ENCODE assay signal across 19 cellular contexts in the genomic region with DNA sequence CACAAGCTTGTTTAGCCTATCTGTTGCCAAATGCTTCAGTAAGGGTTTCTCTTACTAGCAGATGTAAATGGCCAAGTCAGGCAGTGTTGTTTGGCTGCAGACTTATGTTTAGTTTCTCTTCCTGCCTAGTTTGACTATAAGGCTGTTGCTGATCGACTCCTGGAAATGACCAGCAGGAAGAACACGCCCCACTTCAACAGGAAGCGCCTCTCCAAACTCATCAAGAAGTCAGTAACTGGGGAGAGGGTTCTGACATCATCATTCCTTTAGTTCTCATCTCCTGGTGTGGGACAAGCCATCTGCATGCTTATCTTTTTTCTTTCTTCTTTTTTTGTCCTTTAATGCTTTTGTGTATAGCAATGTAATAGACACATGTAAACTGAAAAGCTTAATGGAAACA. TPM values are rescaled to one million over a fixed set of nuclear protein-coding genes. Genes with fewer than 3 reads are reported as not detected.
DNase-seq lines count a peak whose midpoint lies in the region; ATAC-seq and TF ChIP-seq lines count a peak whose summit lies in the region.
"Had no signal": no experiment of that assay in that cellular context is flagged by ENCODE, and none has a peak within 500 bp of the region (broad histone marks: within the 10 kb centered on the region; RNA-seq: fewer than 3 reads in every experiment).

No MANE protein-coding gene starts in this region.

- CTCF ChIA-PET in MCF 10A (lab: Yijun Ruan, JAX): no interaction called here
- CTCF ChIA-PET in mammary epithelial cell (lab: Charles Lee; ENCODE audit: low non-redundant PET): no interaction called here

- H3K36me3 Mint-ChIP-seq in MCF 10A (ENCODE audit: insufficient read depth, unreplicated experiment): peaks cover 87% of the 10 kb centered on the region
- H3K36me3 Mint-ChIP-seq in activated T-helper 1 cell treated with anti-CD3 and anti-CD28 coated beads, Interleukin-12 subunit alpha, Interleukin-12 subunit beta, Interleukin-2, Interleukin-4 antibody, amounts not matched to agents 30 ng/mL and 10 ng/mL and 1 ng/mL, durations not matched to agents 14 hours and 24 hours and 36 hours (ENCODE audit: low read depth): peaks cover 45% of the 10 kb centered on the region
- H3K36me3 Mint-ChIP-seq in stimulated activated effector memory CD8-positive, alpha-beta T cell treated with anti-CD3 and anti-CD28 coated beads, Interleukin-12 subunit alpha, Interleukin-12 subunit beta, amount 100 ng/mL, for 72 hours: peaks cover 99% of the 10 kb centered on the region

- DNase-seq in MCF 10A (ENCODE audit: unreplicated experiment) (no peak), mammary epithelial cell (no peak), left ventricle myocardium superior (no peak), OCI-M2 (lab: John Stamatoyannopoulos, UW; ENCODE audit: unreplicated experiment) (no peak), germinal center (ENCODE audit: low spot score) (no peak), NCI-H1417 treated with DMSO at 0.1 percent for 48 hours (lab: John Stamatoyannopoulos, UW) (no peak)
- DNase-seq in activated T-helper 1 cell treated with anti-CD3 and anti-CD28 coated beads, Interleukin-12 subunit alpha, Interleukin-12 subunit beta, Interleukin-2, Interleukin-4 antibody, amounts not matched to agents 30 ng/mL and 10 ng/mL and 1 ng/mL, durations not matched to agents 14 hours and 24 hours and 36 hours (ENCODE audit: low spot score): no peak
- no peak for DNase-seq in stimulated activated effector memory CD8-positive, alpha-beta T cell treated with anti-CD3 and anti-CD28 coated beads, Interleukin-12 subunit alpha, Interleukin-12 subunit beta, amount 100 ng/mL, for 72 hours (ENCODE audit: low spot score in 2 of 2)
- DNase-seq: CD4-positive, alpha-beta T cell; endodermal cell; head of caudate nucleus; naive B cell; NCI-H510A; occipital lobe; T1000 had no signal

- no peaks in the 10 kb centered on the region for H3K9me3 Mint-ChIP-seq in MCF 10A (ENCODE audit: unreplicated experiment)
- no peaks in the 10 kb centered on the region for H3K9me3 Mint-ChIP-seq in activated T-helper 1 cell treated with anti-CD3 and anti-CD28 coated beads, Interleukin-12 subunit alpha, Interleukin-12 subunit beta, Interleukin-2, Interleukin-4 antibody, amounts not matched to agents 30 ng/mL and 10 ng/mL and 1 ng/mL, durations not matched to agents 14 hours and 24 hours and 36 hours
- no peaks in the 10 kb centered on the region for H3K9me3 Mint-ChIP-seq in stimulated activated effector memory CD8-positive, alpha-beta T cell treated with anti-CD3 and anti-CD28 coated beads, Interleukin-12 subunit alpha, Interleukin-12 subunit beta, amount 100 ng/mL, for 72 hours
- H3K9me3 Mint-ChIP-seq: activated naive CD4-positive, alpha-beta T cell treated with anti-CD3 and anti-CD28 coated beads, Interleukin-2, amount 50 U/mL, for 24 hours; CD4-positive, alpha-beta T cell; endodermal cell; naive B cell had no signal

- H3K27ac ChIP-seq in mammary epithelial cell (ENCODE audit: insufficient read depth, low read depth, low read length): no peak overlapping the region

- no peak overlapping the region for H3K9ac ChIP-seq in mammary epithelial cell (ENCODE audit: insufficient read depth, low read length)

- H3K27me3 ChIP-seq in mammary epithelial cell (ENCODE audit: insufficient read depth, low read length): no peaks in the 10 kb centered on the region

- BruUV-seq in MCF 10A (replicated peaks; lab: Mats Ljungman, UMichigan) (no TSS peak), mammary epithelial cell (replicated peaks; lab: Mats Ljungman, UMichigan) (no TSS peak)

- peaks cover 39% of the 10 kb centered on the region for H3K36me3 ChIP-seq in mammary epithelial cell (ENCODE audit: insufficient read depth, low read length)

- TF ChIP-seq CTCF in MCF 10A (IDR thresholded peaks at IDR 0.05; ENCODE audit: unreplicated experiment) (no peak), mammary epithelial cell (conservative IDR thresholded peaks at IDR 0.05 in 1 of 2, IDR thresholded peaks at IDR 0.05 in 1 of 2; ENCODE audit: extremely low read depth in 1 of 2, insufficient read depth in 1 of 2, low read depth in 1 of 2, low read length in 2 of 2) (no peak)

- H3K27me3 Mint-ChIP-seq in MCF 10A (ENCODE audit: insufficient read depth, unreplicated experiment): no peaks in the 10 kb centered on the region
- H3K27me3 Mint-ChIP-seq in activated T-helper 1 cell treated with anti-CD3 and anti-CD28 coated beads, Interleukin-12 subunit alpha, Interleukin-12 subunit beta, Interleukin-2, Interleukin-4 antibody, amounts not matched to agents 30 ng/mL and 10 ng/mL and 1 ng/mL, durations not matched to agents 14 hours and 24 hours and 36 hours (ENCODE audit: insufficient read depth): no peaks in the 10 kb centered on the region
- H3K27me3 Mint-ChIP-seq: activated naive CD4-positive, alpha-beta T cell treated with anti-CD3 and anti-CD28 coated beads, Interleukin-2, amount 50 U/mL, for 24 hours; CD4-positive, alpha-beta T cell; naive B cell had no signal

- H3K4me2 ChIP-seq in mammary epithelial cell (ENCODE audit: insufficient read depth, low read depth, low read length): no peak overlapping the region

- dilution Hi-C loops in mammary epithelial cell (cut with HindIII; ENCODE audit: low sequenced_read_pairs): no loop called here

- peak; percentile 49 for ATAC-seq in left ventricle myocardium superior
- ATAC-seq in stimulated activated effector memory CD8-positive, alpha-beta T cell treated with anti-CD3 and anti-CD28 coated beads, Interleukin-12 subunit alpha, Interleukin-12 subunit beta, amount 100 ng/mL, for 72 hours: no peak
- ATAC-seq: HCT116, sciatic nerve, SK-N-SH treated with all-trans-retinoic acid at 6 μM for 48 hours had no signal

- 97% methylated on average over 3 of the region's 3 CpGs for WGBS in mammary epithelial cell (ENCODE audit: low coverage, missing lambda C conversion rate)

- no peaks in the 10 kb centered on the region for H3K4me1 Mint-ChIP-seq in MCF 10A (ENCODE audit: insufficient read depth, unreplicated experiment)
- H3K4me1 Mint-ChIP-seq in activated T-helper 1 cell treated with anti-CD3 and anti-CD28 coated beads, Interleukin-12 subunit alpha, Interleukin-12 subunit beta, Interleukin-2, Interleukin-4 antibody, amounts not matched to agents 30 ng/mL and 10 ng/mL and 1 ng/mL, durations not matched to agents 14 hours and 24 hours and 36 hours (ENCODE audit: low read depth): peaks cover 19% of the 10 kb centered on the region
- peaks cover 12% of the 10 kb centered on the region for H3K4me1 Mint-ChIP-seq in stimulated activated effector memory CD8-positive, alpha-beta T cell treated with anti-CD3 and anti-CD28 coated beads, Interleukin-12 subunit alpha, Interleukin-12 subunit beta, amount 100 ng/mL, for 72 hours
- H3K4me1 Mint-ChIP-seq: endodermal cell had no signal

- intact Hi-C loops in MCF 10A (cut with micrococcal nuclease) (no loop called here), mammary epithelial cell (cut with micrococcal nuclease) (no loop called here), left ventricle myocardium superior (cut with micrococcal nuclease) (no loop called here)
- intact Hi-C loops in activated T-helper 1 cell treated with anti-CD3 and anti-CD28 coated beads, Interleukin-12 subunit alpha, Interleukin-12 subunit beta, Interleukin-2, Interleukin-4 antibody, amounts not matched to agents 30 ng/mL and 10 ng/mL and 1 ng/mL, durations not matched to agents 14 hours and 24 hours and 36 hours (cut with micrococcal nuclease): no loop called here

- H3K9me3 ChIP-seq in mammary epithelial cell (replicated peaks; ENCODE audit: insufficient read depth, low read length): no peaks in the 10 kb centered on the region

- peak overlapping the region; percentile 78 for H3K27ac Mint-ChIP-seq in MCF 10A (ENCODE audit: low read depth, unreplicated experiment)
- H3K27ac Mint-ChIP-seq in activated T-helper 1 cell treated with anti-CD3 and anti-CD28 coated beads, Interleukin-12 subunit alpha, Interleukin-12 subunit beta, Interleukin-2, Interleukin-4 antibody, amounts not matched to agents 30 ng/mL and 10 ng/mL and 1 ng/mL, durations not matched to agents 14 hours and 24 hours and 36 hours: peak overlapping the region; percentile 55
- H3K27ac Mint-ChIP-seq in stimulated activated effector memory CD8-positive, alpha-beta T cell treated with anti-CD3 and anti-CD28 coated beads, Interleukin-12 subunit alpha, Interleukin-12 subunit beta, amount 100 ng/mL, for 72 hours: peak overlapping the region; percentile 32
- H3K27ac Mint-ChIP-seq: CD4-positive, alpha-beta T cell; endodermal cell had no signal

- in situ Hi-C loops in mammary epithelial cell (cut with MboI; ENCODE audit: low sequenced_read_pairs in 2 of 2): no loop called here

- POLR2A ChIA-PET in MCF 10A (lab: Yijun Ruan, JAX): interaction anchor here (1.2 kb wide), 1 partner anchor 11 kb away, joined by 4 read pairs; no protein-coding TSS in a partner anchor

- no peak overlapping the region for H2AFZ ChIP-seq in mammary epithelial cell (ENCODE audit: low read depth, low read length)

- H3K4me3 ChIP-seq in mammary epithelial cell (replicated peaks in 1 of 3; ENCODE audit: insufficient read depth in 1 of 3, low read depth in 2 of 3, low read length in 3 of 3): no peak overlapping the region

- peaks cover 11% of the 10 kb centered on the region for H3K79me2 ChIP-seq in mammary epithelial cell (ENCODE audit: insufficient read depth, low read length)

- H4K20me1 ChIP-seq in mammary epithelial cell (ENCODE audit: insufficient read depth, low read length): no peaks in the 10 kb centered on the region

- no peaks in the 10 kb centered on the region for H3K4me1 ChIP-seq in mammary epithelial cell (ENCODE audit: insufficient read depth, low read length)

- no peak overlapping the region for H3K4me3 Mint-ChIP-seq in MCF 10A (ENCODE audit: unreplicated experiment)
- peak overlapping the region; percentile 15 for H3K4me3 Mint-ChIP-seq in activated T-helper 1 cell treated with anti-CD3 and anti-CD28 coated beads, Interleukin-12 subunit alpha, Interleukin-12 subunit beta, Interleukin-2, Interleukin-4 antibody, amounts not matched to agents 30 ng/mL and 10 ng/mL and 1 ng/mL, durations not matched to agents 14 hours and 24 hours and 36 hours
- no peak overlapping the region for H3K4me3 Mint-ChIP-seq in stimulated activated effector memory CD8-positive, alpha-beta T cell treated with anti-CD3 and anti-CD28 coated beads, Interleukin-12 subunit alpha, Interleukin-12 subunit beta, amount 100 ng/mL, for 72 hours
- H3K4me3 Mint-ChIP-seq: activated naive CD4-positive, alpha-beta T cell treated with anti-CD3 and anti-CD28 coated beads, Interleukin-2, amount 50 U/mL, for 24 hours; CD4-positive, alpha-beta T cell; endodermal cell had no signal

RNA-seq across cellular contexts. Expression of a gene that starts 25.1 kb away (rescaled TPM):
- total RNA-seq in MCF 10A (2022) (35.3 and 39.8 TPM in 2 replicates), mammary epithelial cell (10 to 100 TPM; 26.7 to 36.6 TPM), left ventricle myocardium superior (9.9 TPM)
- polyA plus RNA-seq in mammary epithelial cell: 21.4 TPM
- 41.7 TPM for polyA minus RNA-seq in mammary epithelial cell
- total RNA-seq in activated T-helper 1 cell treated with anti-CD3 and anti-CD28 coated beads, Interleukin-12 subunit alpha, Interleukin-12 subunit beta, Interleukin-2, Interleukin-4 antibody, amounts not matched to agents 30 ng/mL and 10 ng/mL and 1 ng/mL, durations not matched to agents 14 hours and 24 hours and 36 hours: 76.8 and 77.8 TPM in 2 replicates

RNA-seq across cellular contexts. Expression of a gene that starts 25.1 kb away (rescaled TPM):
- total RNA-seq in MCF 10A (2022) (5.3 and 6.8 TPM in 2 replicates), mammary epithelial cell (1 to 10 TPM; 4.0 to 4.2 TPM), left ventricle myocardium superior (not detected)
- polyA plus RNA-seq in mammary epithelial cell: 3.0 TPM
- 1.4 TPM for polyA minus RNA-seq in mammary epithelial cell
- 1.2 TPM in 2 replicates for total RNA-seq in activated T-helper 1 cell treated with anti-CD3 and anti-CD28 coated beads, Interleukin-12 subunit alpha, Interleukin-12 subunit beta, Interleukin-2, Interleukin-4 antibody, amounts not matched to agents 30 ng/mL and 10 ng/mL and 1 ng/mL, durations not matched to agents 14 hours and 24 hours and 36 hours

RNA-seq across cellular contexts. Expression of a gene that starts 34.5 kb away (rescaled TPM):
- total RNA-seq in MCF 10A (2022): 194 and 210 TPM in 2 replicates
- 100 to 1,000 TPM in 1 of 2 donors, 10 to 100 TPM in 1; 51.5 to 152 TPM for total RNA-seq in mammary epithelial cell
- polyA plus RNA-seq in mammary epithelial cell: 217 TPM
- 129 TPM for polyA minus RNA-seq in mammary epithelial cell
- 123 and 135 TPM in 2 replicates for total RNA-seq in activated T-helper 1 cell treated with anti-CD3 and anti-CD28 coated beads, Interleukin-12 subunit alpha, Interleukin-12 subunit beta, Interleukin-2, Interleukin-4 antibody, amounts not matched to agents 30 ng/mL and 10 ng/mL and 1 ng/mL, durations not matched to agents 14 hours and 24 hours and 36 hours
- total RNA-seq in left ventricle myocardium superior: 117 TPM
